In genomic region chr18:3717626-3718025, GRCh38 we compare ENCODE assay signal across 23 cellular contexts.
A peak's percentile ranks its signal among the peaks of the same experiment; 100 is the strongest.
DNase-seq lines count a peak whose midpoint lies in the region; ATAC-seq and TF ChIP-seq lines count a peak whose summit lies in the region.
"Had no signal": no experiment of that assay in that cellular context is flagged by ENCODE, and none has a peak within 500 bp of the region (broad histone marks: within the 10 kb centered on the region; RNA-seq: fewer than 3 reads in every experiment).

No MANE protein-coding gene starts in this region.

- H2AFZ ChIP-seq in neural progenitor cell (replicated peaks) = no peak overlapping the region

- H3K9me3 ChIP-seq in KOPT-K1 (ENCODE audit: insufficient read depth, low read length, poor library complexity, severe bottlenecking) (no peaks in the 10 kb centered on the region), esophagus muscularis mucosa (no peaks in the 10 kb centered on the region), neural progenitor cell (ENCODE audit: low read depth) (no peaks in the 10 kb centered on the region)
- H3K9me3 ChIP-seq: BE2C, Peyer's patch had no signal

- DNase-seq in DMS79 treated with DMSO at 0.1 percent for 48 hours (lab: John Stamatoyannopoulos, UW) (peak; percentile 96), cerebellar cortex (ENCODE audit: low spot score) (peak; percentile 84), esophagus muscularis mucosa (ENCODE audit: extremely low spot score) (no peak), neural progenitor cell (ENCODE audit: low spot score) (no peak)
- no peak for DNase-seq in activated CD4-positive, CD25-positive, alpha-beta regulatory T cell treated with anti-CD3 and anti-CD28 coated beads, Interleukin-2, amount 50 U/mL, for 72 hours
- DNase-seq: ACHN, BE2C, Calu3, GDM1, Kasumi-1, NCI-H1092 treated with DMSO at 0.1 percent for 48 hours, NCI-H1436, NCI-H1930, NCI-H2227 treated with DMSO at 0.1 percent for 48 hours, NCI-H526 treated with DMSO at 0.1 percent for 48 hours, Peyer's patch, SHP77 treated with DMSO at 0.1 percent for 48 hours, T-helper 1 cell had no signal

- H3K9ac ChIP-seq in neural progenitor cell = no peak overlapping the region

- peaks cover 2% of the 10 kb centered on the region for H3K36me3 Mint-ChIP-seq in neural progenitor cell
- H3K36me3 Mint-ChIP-seq: CD14-positive monocyte had no signal

- H3K79me2 ChIP-seq in neural progenitor cell (ENCODE audit: low read depth) = no peaks in the 10 kb centered on the region

- 82% methylated on average over 3 of the region's 3 CpGs for WGBS in esophagus muscularis mucosa

- H4K20me1 ChIP-seq in neural progenitor cell (ENCODE audit: low read depth) = no peaks in the 10 kb centered on the region

- H3K27me3 ChIP-seq in esophagus muscularis mucosa = no peaks in the 10 kb centered on the region
- no peaks in the 10 kb centered on the region for H3K27me3 ChIP-seq in neural progenitor cell
- H3K27me3 ChIP-seq: BE2C, Peyer's patch had no signal

- no peak for ATAC-seq in activated CD4-positive, CD25-positive, alpha-beta regulatory T cell treated with anti-CD3 and anti-CD28 coated beads, Interleukin-2, amount 50 U/mL, for 24 hours
- ATAC-seq: HCT116, HepG2 had no signal

- H3K4me3 ChIP-seq in esophagus muscularis mucosa (no peak overlapping the region), neural progenitor cell (no peak overlapping the region)
- H3K4me3 ChIP-seq: Peyer's patch had no signal

- H3F3A ChIP-seq in neural progenitor cell (ENCODE audit: low read depth) = peaks cover 10% of the 10 kb centered on the region

- no peaks in the 10 kb centered on the region for H3K27me3 Mint-ChIP-seq in neural progenitor cell (ENCODE audit: insufficient read depth, low read depth)

- H3K9me3 Mint-ChIP-seq in neural progenitor cell = no peaks in the 10 kb centered on the region
- H3K9me3 Mint-ChIP-seq: CD14-positive monocyte had no signal

- no peak for TF ChIP-seq EP300 in esophagus muscularis mucosa (IDR thresholded peaks at IDR 0.05)

- no peak for TF ChIP-seq POLR2A in esophagus muscularis mucosa (IDR thresholded peaks at IDR 0.05; ENCODE audit: low read depth)

- H3K36me3 ChIP-seq in KOPT-K1 (ENCODE audit: insufficient read depth, low read length) = no peaks in the 10 kb centered on the region
- H3K36me3 ChIP-seq in esophagus muscularis mucosa = no peaks in the 10 kb centered on the region
- no peaks in the 10 kb centered on the region for H3K36me3 ChIP-seq in neural progenitor cell
- H3K36me3 ChIP-seq: BE2C, Peyer's patch had no signal

- TF ChIP-seq CTCF in esophagus muscularis mucosa (IDR thresholded peaks at IDR 0.05) = no peak
- TF ChIP-seq CTCF in neural progenitor cell (IDR thresholded peaks at IDR 0.05) = no peak

- H3K27ac ChIP-seq in KOPT-K1 (ENCODE audit: low read depth, low read length, poor library complexity, severe bottlenecking) = peak overlapping the region; percentile 71
- no peak overlapping the region for H3K27ac ChIP-seq in esophagus muscularis mucosa (replicated peaks in 1 of 4)
- H3K27ac ChIP-seq in neural progenitor cell = no peak overlapping the region
- H3K27ac ChIP-seq: Peyer's patch had no signal

- H3K4me1 ChIP-seq in esophagus muscularis mucosa = peaks cover 0 to 9% (median 8%) of the 10 kb centered on the region in 4 donors
- H3K4me1 ChIP-seq in neural progenitor cell = peaks cover 30% of the 10 kb centered on the region
- H3K4me1 ChIP-seq: BE2C had no signal

- peaks cover 32% of the 10 kb centered on the region for H3K4me1 Mint-ChIP-seq in neural progenitor cell

- H3K27ac Mint-ChIP-seq in neural progenitor cell = no peak overlapping the region

- intact Hi-C loops in esophagus muscularis mucosa (cut with DNase I) = no loop called here

- no peak overlapping the region for H3K4me3 Mint-ChIP-seq in neural progenitor cell

- no peak overlapping the region for H3K4me2 ChIP-seq in neural progenitor cell

Comparison
In these comparisons a context has a peak if more than half of its experiments do, and no peak if none do; other contexts are left out.
1. DNase-seq: peak in DMS79 treated with DMSO at 0.1 percent for 48 hours (single experiment) and cerebellar cortex (single experiment); none in activated CD4-positive, CD25-positive, alpha-beta regulatory T cell treated with anti-CD3 and anti-CD28 coated beads, Interleukin-2, amount 50 U/mL, for 72 hours (single experiment), esophagus muscularis mucosa (single experiment) and neural progenitor cell (single experiment).